8 cellular contexts compared by ENCODE assay signal in the genomic region with DNA sequence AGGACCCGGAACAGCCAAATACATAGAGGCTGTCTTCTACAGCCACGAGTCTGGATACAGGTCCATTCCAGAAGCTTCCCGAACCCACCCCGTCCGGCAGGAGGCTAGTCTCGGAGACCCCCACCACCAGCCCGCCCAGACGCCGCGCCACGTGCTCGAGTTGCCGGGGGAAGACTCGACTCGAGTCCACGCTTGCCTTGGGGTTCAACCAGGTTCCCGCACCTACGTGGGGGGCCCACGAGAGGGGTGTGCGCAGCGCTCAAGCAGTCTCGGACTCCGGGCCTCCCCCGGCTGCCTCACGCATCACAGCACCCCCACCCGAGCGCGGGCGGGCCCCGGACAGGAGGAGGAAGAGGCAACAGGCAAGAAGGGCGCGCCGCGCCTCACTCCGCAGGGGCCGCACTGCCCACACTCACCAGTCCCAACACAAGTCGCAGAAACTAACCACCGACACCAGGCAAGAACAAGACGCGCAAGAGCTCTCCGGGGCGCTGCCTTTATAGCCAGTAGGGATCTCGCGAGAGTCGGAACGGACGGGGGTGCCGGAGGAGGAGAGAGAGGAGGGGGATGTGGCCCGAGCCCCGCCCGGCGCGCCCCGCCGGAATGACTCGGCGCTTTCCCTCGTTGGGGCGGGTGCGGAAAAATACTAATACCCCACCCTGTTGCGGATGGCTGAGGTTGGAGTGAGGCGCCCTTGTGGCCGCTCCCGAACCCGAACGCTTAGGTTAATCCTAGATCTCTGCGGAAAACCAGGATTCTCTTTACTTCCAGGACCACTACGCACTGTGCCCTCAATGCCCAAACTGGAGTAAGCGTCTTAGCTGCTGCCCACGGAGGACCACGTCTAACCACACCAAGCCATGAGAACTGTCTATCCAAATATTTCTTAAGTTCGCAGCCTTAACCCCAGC. TPM values are rescaled to one million over a fixed set of nuclear protein-coding genes. Genes with fewer than 3 reads are reported as not detected.
DNase-seq lines count a peak whose midpoint lies in the region; ATAC-seq and TF ChIP-seq lines count a peak whose summit lies in the region.

A gene (minus strand): TSS at position 472 of the 911 bp plus-strand sequence. CDS start 2,841 bp downstream, outside the sequence.

- TF ChIP-seq CTCF in KMS-11 (conservative IDR thresholded peaks at IDR 0.05; ENCODE audit: low read depth, low read length): no peak; the same call in 1 of the 2 replicates

- H3K4me2 ChIP-seq in KMS-11: peak within 1 kb of the TSS; percentile 81

- peak within 1 kb of the TSS; percentile 86 for H3K27ac ChIP-seq in KMS-11
- H3K27ac ChIP-seq in naive thymus-derived CD4-positive, alpha-beta T cell (ENCODE audit: low read depth, low read length): peak within 1 kb of the TSS; percentile 87

- intact Hi-C loops in activated T-helper 1 cell treated with anti-CD3 and anti-CD28 coated beads, Interleukin-12 subunit alpha, Interleukin-12 subunit beta, Interleukin-2, Interleukin-4 antibody, amounts not matched to agents 30 ng/mL and 10 ng/mL and 1 ng/mL, durations not matched to agents 14 hours and 24 hours and 36 hours (cut with micrococcal nuclease): loop anchor here (1.0 to 5.0 kb wide), 11 partner anchors 9 to 791 kb away; a partner anchor contains a TSS
- intact Hi-C loops in naive thymus-derived CD4-positive, alpha-beta T cell (cut with micrococcal nuclease): loop anchor here (1.0 to 5.0 kb wide), 11 partner anchors 21 to 231 kb away; a partner anchor contains a TSS

- peaks cover 34% of the 10 kb centered on the region for H3K4me1 ChIP-seq in KMS-11 (ENCODE audit: low read depth, poor library complexity, severe bottlenecking)
- peaks cover 7 to 8% of the 10 kb centered on the region in 2 donors for H3K4me1 ChIP-seq in naive thymus-derived CD4-positive, alpha-beta T cell (ENCODE audit: control insufficient read depth in 2 of 2, insufficient read depth in 2 of 2, low read length in 2 of 2)

- peak within 1 kb of the TSS; percentile 90 for H3K9ac ChIP-seq in KMS-11

- POLR2A ChIA-PET in naive thymus-derived CD4-positive, alpha-beta T cell (lab: Charles Lee): interaction anchor here (0.6 to 5.2 kb wide), 30 partner anchors 10 to 1309 kb away, joined by 3 to 59 read pairs (median 5); a partner anchor contains a TSS

- peak within 1 kb of the TSS; percentile 91 for H2AFZ ChIP-seq in KMS-11 (ENCODE audit: low read depth)

- peaks cover 53% of the 10 kb centered on the region for H3K79me2 ChIP-seq in KMS-11 (ENCODE audit: insufficient read depth, low read depth)

- H4K20me1 ChIP-seq in KMS-11 (ENCODE audit: insufficient read depth): 0 out of 2 replicates have a peak, but pooled peaks cover 12% of the 10 kb centered on the region

- H3K27ac Mint-ChIP-seq in activated T-helper 1 cell treated with anti-CD3 and anti-CD28 coated beads, Interleukin-12 subunit alpha, Interleukin-12 subunit beta, Interleukin-2, Interleukin-4 antibody, amounts not matched to agents 30 ng/mL and 10 ng/mL and 1 ng/mL, durations not matched to agents 14 hours and 24 hours and 36 hours: peak within 1 kb of the TSS; percentile 91
- peak within 1 kb of the TSS; percentile 83 to 96 (median 91) for H3K27ac Mint-ChIP-seq in naive thymus-derived CD4-positive, alpha-beta T cell
- peak within 1 kb of the TSS; percentile 94 for H3K27ac Mint-ChIP-seq in stimulated activated naive B cell treated with anti-CD40 and anti-IgM and Interleukin-4, amounts not matched to agents 10 μg/mL and 1 μg/mL and 100 μg/mL, for 72 hours

- H3K4me1 Mint-ChIP-seq in activated T-helper 1 cell treated with anti-CD3 and anti-CD28 coated beads, Interleukin-12 subunit alpha, Interleukin-12 subunit beta, Interleukin-2, Interleukin-4 antibody, amounts not matched to agents 30 ng/mL and 10 ng/mL and 1 ng/mL, durations not matched to agents 14 hours and 24 hours and 36 hours (ENCODE audit: low read depth): peaks cover 44% of the 10 kb centered on the region
- peaks cover 14 to 56% (median 32%) of the 10 kb centered on the region in 7 donors for H3K4me1 Mint-ChIP-seq in naive thymus-derived CD4-positive, alpha-beta T cell
- H3K4me1 Mint-ChIP-seq in stimulated activated naive B cell treated with anti-CD40 and anti-IgM and Interleukin-4, amounts not matched to agents 10 μg/mL and 1 μg/mL and 100 μg/mL, for 72 hours: peaks cover 28 to 60% of the 10 kb centered on the region in 2 donors

- DNase-seq in DMS79 (lab: John Stamatoyannopoulos, UW) (peak; percentile 94), RKO (ENCODE audit: low spot score) (peak; percentile 95), fibroblast of gingiva (ENCODE audit: low read depth) (peak; percentile 97)
- DNase-seq in activated T-helper 1 cell treated with anti-CD3 and anti-CD28 coated beads, Interleukin-12 subunit alpha, Interleukin-12 subunit beta, Interleukin-2, Interleukin-4 antibody, amounts not matched to agents 30 ng/mL and 10 ng/mL and 1 ng/mL, durations not matched to agents 14 hours and 24 hours and 36 hours (ENCODE audit: low spot score): peak; percentile 97
- DNase-seq in naive thymus-derived CD4-positive, alpha-beta T cell: peak; percentile 91 to 99 (median 93)
- DNase-seq in stimulated activated naive B cell treated with anti-CD40 and anti-IgM and Interleukin-4, amounts not matched to agents 10 μg/mL and 1 μg/mL and 100 μg/mL, for 72 hours: peak; percentile 97

- peak; percentile 86 for ATAC-seq in GM21737 (IDR thresholded peaks at IDR 0.05; ENCODE audit: unreplicated experiment)
- ATAC-seq in naive thymus-derived CD4-positive, alpha-beta T cell: peak; percentile 95
- ATAC-seq in stimulated activated naive B cell treated with anti-CD40 and anti-IgM and Interleukin-4, amounts not matched to agents 10 μg/mL and 1 μg/mL and 100 μg/mL, for 72 hours (replicated peaks): peak; percentile 87 to 91

- no peaks in the 10 kb centered on the region for H3K9me3 Mint-ChIP-seq in activated T-helper 1 cell treated with anti-CD3 and anti-CD28 coated beads, Interleukin-12 subunit alpha, Interleukin-12 subunit beta, Interleukin-2, Interleukin-4 antibody, amounts not matched to agents 30 ng/mL and 10 ng/mL and 1 ng/mL, durations not matched to agents 14 hours and 24 hours and 36 hours
- no peaks in the 10 kb centered on the region for H3K9me3 Mint-ChIP-seq in naive thymus-derived CD4-positive, alpha-beta T cell
- H3K9me3 Mint-ChIP-seq in stimulated activated naive B cell treated with anti-CD40 and anti-IgM and Interleukin-4, amounts not matched to agents 10 μg/mL and 1 μg/mL and 100 μg/mL, for 72 hours: no peaks in the 10 kb centered on the region

- no peaks in the 10 kb centered on the region for H3K27me3 ChIP-seq in KMS-11 (ENCODE audit: insufficient read depth, low read depth)
- no peaks in the 10 kb centered on the region for H3K27me3 ChIP-seq in naive thymus-derived CD4-positive, alpha-beta T cell (ENCODE audit: control insufficient read depth in 2 of 2, insufficient read depth in 2 of 2, low read length in 2 of 2)

- H3K36me3 Mint-ChIP-seq in activated T-helper 1 cell treated with anti-CD3 and anti-CD28 coated beads, Interleukin-12 subunit alpha, Interleukin-12 subunit beta, Interleukin-2, Interleukin-4 antibody, amounts not matched to agents 30 ng/mL and 10 ng/mL and 1 ng/mL, durations not matched to agents 14 hours and 24 hours and 36 hours (ENCODE audit: low read depth): peaks cover 16% of the 10 kb centered on the region
- H3K36me3 Mint-ChIP-seq in naive thymus-derived CD4-positive, alpha-beta T cell: peaks cover 0 to 3% (median 0%) of the 10 kb centered on the region in 5 donors
- H3K36me3 Mint-ChIP-seq in stimulated activated naive B cell treated with anti-CD40 and anti-IgM and Interleukin-4, amounts not matched to agents 10 μg/mL and 1 μg/mL and 100 μg/mL, for 72 hours: peaks cover 10 to 35% of the 10 kb centered on the region in 2 donors

- H3K4me3 Mint-ChIP-seq in activated T-helper 1 cell treated with anti-CD3 and anti-CD28 coated beads, Interleukin-12 subunit alpha, Interleukin-12 subunit beta, Interleukin-2, Interleukin-4 antibody, amounts not matched to agents 30 ng/mL and 10 ng/mL and 1 ng/mL, durations not matched to agents 14 hours and 24 hours and 36 hours: peak within 1 kb of the TSS; percentile 98
- peak within 1 kb of the TSS; percentile 90 to 99 (median 94) for H3K4me3 Mint-ChIP-seq in naive thymus-derived CD4-positive, alpha-beta T cell
- peak within 1 kb of the TSS; percentile 82 to 99 for H3K4me3 Mint-ChIP-seq in stimulated activated naive B cell treated with anti-CD40 and anti-IgM and Interleukin-4, amounts not matched to agents 10 μg/mL and 1 μg/mL and 100 μg/mL, for 72 hours

- H3K36me3 ChIP-seq in KMS-11 (ENCODE audit: insufficient read depth): no peaks in the 10 kb centered on the region; the same call in 1 of the 2 replicates
- peaks cover 0 to 17% (median 0%) of the 10 kb centered on the region in 3 experiments for H3K36me3 ChIP-seq in naive thymus-derived CD4-positive, alpha-beta T cell (ENCODE audit: control insufficient read depth in 2 of 3, insufficient read depth in 3 of 3, low read length in 3 of 3)

- CTCF ChIA-PET in naive thymus-derived CD4-positive, alpha-beta T cell (lab: Charles Lee): interaction anchor here (0.5 to 1.6 kb wide), 6 partner anchors 9 to 37 kb away, joined by 3 to 6 read pairs (median 4); no protein-coding TSS in a partner anchor

- H3K9me3 ChIP-seq in naive thymus-derived CD4-positive, alpha-beta T cell (ENCODE audit: control insufficient read depth in 2 of 3, low read length in 3 of 3): no peaks in the 10 kb centered on the region

- H3K4me3 ChIP-seq in KMS-11 (IDR thresholded peaks at IDR 0.05; ENCODE audit: insufficient read depth, low read depth, low read length): peak within 1 kb of the TSS; percentile 75
- peak within 1 kb of the TSS; percentile 94 for H3K4me3 ChIP-seq in naive thymus-derived CD4-positive, alpha-beta T cell (ENCODE audit: low read length)

- H3K27me3 Mint-ChIP-seq in activated T-helper 1 cell treated with anti-CD3 and anti-CD28 coated beads, Interleukin-12 subunit alpha, Interleukin-12 subunit beta, Interleukin-2, Interleukin-4 antibody, amounts not matched to agents 30 ng/mL and 10 ng/mL and 1 ng/mL, durations not matched to agents 14 hours and 24 hours and 36 hours (ENCODE audit: insufficient read depth): peaks cover 2% of the 10 kb centered on the region
- peaks cover 0 to 12% (median 0%) of the 10 kb centered on the region in 5 donors for H3K27me3 Mint-ChIP-seq in naive thymus-derived CD4-positive, alpha-beta T cell
- H3K27me3 Mint-ChIP-seq in stimulated activated naive B cell treated with anti-CD40 and anti-IgM and Interleukin-4, amounts not matched to agents 10 μg/mL and 1 μg/mL and 100 μg/mL, for 72 hours: no peaks in the 10 kb centered on the region

RNA-seq across cellular contexts. Expression of the gene that starts here (rescaled TPM):
- total RNA-seq in activated T-helper 1 cell treated with anti-CD3 and anti-CD28 coated beads, Interleukin-12 subunit alpha, Interleukin-12 subunit beta, Interleukin-2, Interleukin-4 antibody, amounts not matched to agents 30 ng/mL and 10 ng/mL and 1 ng/mL, durations not matched to agents 14 hours and 24 hours and 36 hours: 635 and 655 TPM in 2 replicates
- 100 to 1,000 TPM in 2 of 5 experiments, 10 to 100 TPM in 3; 28.8 to 369 (median 96.3) TPM for total RNA-seq in naive thymus-derived CD4-positive, alpha-beta T cell
- polyA plus RNA-seq in naive thymus-derived CD4-positive, alpha-beta T cell: 100 to 1,000 TPM; 200 to 203 TPM

Comparison
In these comparisons a context has a peak if more than half of its experiments do, and no peak if none do; other contexts are left out.
1. Peak in every context shown above with its lines: DNase-seq, ATAC-seq, H3K4me3 ChIP-seq and H3K27ac ChIP-seq.